12 cellular contexts compared by ENCODE assay signal in genomic region chr3:98827221-98827620, GRCh38.
"Had no signal": no experiment of that assay in that cellular context is flagged by ENCODE, and none has a peak within 500 bp of the region (broad histone marks: within the 10 kb centered on the region; RNA-seq: fewer than 3 reads in every experiment).

No MANE protein-coding gene starts in this region.

- DNase-seq: activated naive CD4-positive, alpha-beta T cell; activated naive CD8-positive, alpha-beta T cell treated with anti-CD3 and anti-CD28 coated beads, Interleukin-2, amount 10 ng/mL, durations not matched to agents 7 days and 5 days; activated T-cell treated with anti-CD3 and anti-CD28 coated beads for 4 hours; cerebellar nuclear complex; effector memory CD4-positive, alpha-beta T cell; gastrocnemius medialis; psoas muscle; right lobe of liver; T-helper 9 cell had no signal

- H3K36me3 ChIP-seq: gastrocnemius medialis, right lobe of liver, suprapubic skin had no signal

- H3K4me3 ChIP-seq: gastrocnemius medialis, psoas muscle, right lobe of liver, suprapubic skin had no signal

- H3K9me3 ChIP-seq: right lobe of liver, suprapubic skin had no signal

- ATAC-seq: gastrocnemius medialis, left lobe of liver, psoas muscle, right lobe of liver had no signal

- H3K27me3 ChIP-seq: gastrocnemius medialis, right lobe of liver, suprapubic skin had no signal

- H3K4me1 ChIP-seq: gastrocnemius medialis, psoas muscle, right lobe of liver had no signal

- H3K27ac ChIP-seq: gastrocnemius medialis, psoas muscle, right lobe of liver, suprapubic skin had no signal

- FAIRE-seq: islet of Langerhans had no signal
